Comparison of ENCODE assay signal across 32 cellular contexts in the genomic region with DNA sequence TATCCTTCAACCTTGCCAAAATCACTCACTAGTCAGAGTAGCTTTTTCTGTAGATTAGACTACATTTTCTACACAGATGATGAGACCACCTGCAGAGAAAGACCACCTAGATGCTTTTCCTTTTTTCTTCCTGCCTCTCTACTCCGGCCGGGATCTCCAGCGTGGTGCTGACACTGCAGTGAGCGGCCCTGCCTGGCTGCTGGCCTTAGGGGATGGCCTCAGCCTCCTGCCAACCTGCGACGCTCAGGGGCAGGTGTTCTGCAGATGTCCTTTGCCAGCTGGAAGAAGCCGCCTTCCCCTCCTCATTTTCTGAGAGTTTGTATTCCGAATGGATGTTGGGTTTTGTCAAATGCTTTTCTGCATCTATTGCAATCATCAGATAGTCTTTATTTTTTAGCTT. TPM values are rescaled to one million over a fixed set of nuclear protein-coding genes. Genes with fewer than 3 reads are reported as not detected.
"Had no signal": no experiment of that assay in that cellular context is flagged by ENCODE, and none has a peak within 500 bp of the region (broad histone marks: within the 10 kb centered on the region; RNA-seq: fewer than 3 reads in every experiment).

No MANE protein-coding gene starts in this region.

- ATAC-seq: K562, Panc1 had no signal

- H3K9me3 Mint-ChIP-seq: activated naive CD8-positive, alpha-beta T cell treated with anti-CD3 and anti-CD28 coated beads, Interleukin-2, amount 10 ng/mL, durations not matched to agents 7 days and 5 days had no signal

- H3K4me1 Mint-ChIP-seq: activated CD4-positive, alpha-beta memory T cell treated with anti-CD3 and anti-CD28 coated beads, Interleukin-2, amount 10 ng/mL, durations not matched to agents 7 days and 5 days; activated naive CD8-positive, alpha-beta T cell treated with anti-CD3 and anti-CD28 coated beads, Interleukin-2, amount 10 ng/mL, durations not matched to agents 7 days and 5 days had no signal

- H3K4me1 ChIP-seq: adrenal gland had no signal

- H3K4me3 Mint-ChIP-seq: activated CD4-positive, alpha-beta memory T cell treated with anti-CD3 and anti-CD28 coated beads, Interleukin-2, amount 10 ng/mL, durations not matched to agents 7 days and 5 days; activated naive CD8-positive, alpha-beta T cell treated with anti-CD3 and anti-CD28 coated beads, Interleukin-2, amount 10 ng/mL, durations not matched to agents 7 days and 5 days had no signal

- H3K36me3 Mint-ChIP-seq: activated naive CD8-positive, alpha-beta T cell treated with anti-CD3 and anti-CD28 coated beads, Interleukin-2, amount 10 ng/mL, durations not matched to agents 7 days and 5 days had no signal

- H3K27ac Mint-ChIP-seq: activated CD4-positive, alpha-beta memory T cell treated with anti-CD3 and anti-CD28 coated beads, Interleukin-2, amount 10 ng/mL, durations not matched to agents 7 days and 5 days; activated naive CD8-positive, alpha-beta T cell treated with anti-CD3 and anti-CD28 coated beads, Interleukin-2, amount 10 ng/mL, durations not matched to agents 7 days and 5 days had no signal

- H3K27me3 Mint-ChIP-seq: activated CD4-positive, alpha-beta memory T cell treated with anti-CD3 and anti-CD28 coated beads, Interleukin-2, amount 10 ng/mL, durations not matched to agents 7 days and 5 days had no signal

- H3K36me3 ChIP-seq: adrenal gland had no signal

- H3K9me3 ChIP-seq: adrenal gland had no signal

- H3K4me3 ChIP-seq: adrenal gland, K562 had no signal

- H3K27ac ChIP-seq: adrenal gland, VCaP had no signal

- DNase-seq: activated CD4-positive, alpha-beta memory T cell treated with anti-CD3 and anti-CD28 coated beads, Interleukin-2, amount 10 ng/mL, durations not matched to agents 7 days and 5 days; activated CD4-positive, alpha-beta T cell treated with anti-CD3 and anti-CD28 coated beads, Interleukin-2, amount 50 U/mL, for 1 hour; activated CD4-positive, CD25-positive, alpha-beta regulatory T cell; activated CD8-positive, alpha-beta memory T cell treated with anti-CD3 and anti-CD28 coated beads, Interleukin-2, amount 50 U/mL, for 4 hours; activated naive CD4-positive, alpha-beta T cell treated with anti-CD3 and anti-CD28 coated beads, Interleukin-2, amount 50 U/mL, for 16 hours; activated T-cell treated with anti-CD3 and anti-CD28 coated beads, Interleukin-2, amount 50 U/mL, for 1 hour; adrenal gland; anterior cingulate cortex; caudate nucleus; Karpas-422; NCI-H1048; NCI-H1417 treated with DMSO at 0.1 percent for 48 hours; NCI-H1694; NCI-H2029; NCI-H2107; NCI-H2171 treated with DMSO at 0.1 percent for 48 hours; NCI-H226; NCI-H526; NCI-H774; NK-92 treated with Interleukin-12 subunit alpha and Interleukin-12 subunit beta, amount 100 ng/mL, for 24 hours; OCI-M1; Right ventricle myocardium superior; RPMI8226; T-helper 1 cell had no signal

RNA-seq across cellular contexts. Expression of a gene that starts 43.5 kb away (rescaled TPM):
- total RNA-seq: activated CD4-positive, alpha-beta memory T cell treated with anti-CD3 and anti-CD28 coated beads, Interleukin-2, amount 10 ng/mL, durations not matched to agents 7 days and 5 days; activated CD8-positive, alpha-beta memory T cell treated with anti-CD3 and anti-CD28 coated beads for 36 hours; activated naive CD8-positive, alpha-beta T cell treated with anti-CD3 and anti-CD28 coated beads, Interleukin-2, amount 10 ng/mL, durations not matched to agents 7 days and 5 days; adrenal gland; cerebellum; K562; NCI-H460; Right ventricle myocardium superior; T-helper 2 cell treated with Interferon-gamma antibody and Interleukin-4, amounts not matched to agents 100 ng/mL and 5 ng/mL, for 36 hours had no signal
